Comparison of ENCODE assay signal across 18 cellular contexts in genomic region chr17:80177986-80178590, GRCh38. TPM values are rescaled to one million over a fixed set of nuclear protein-coding genes. Genes with fewer than 3 reads are reported as not detected.
"Had no signal": no experiment of that assay in that cellular context is flagged by ENCODE, and none has a peak within 500 bp of the region (broad histone marks: within the 10 kb centered on the region; RNA-seq: fewer than 3 reads in every experiment).

No MANE protein-coding gene starts in this region.

- H3K36me3 Mint-ChIP-seq: activated CD8-positive, alpha-beta memory T cell treated with anti-CD3 and anti-CD28 coated beads, Interleukin-2, amount 10 ng/mL, durations not matched to agents 7 days and 5 days; activated naive CD8-positive, alpha-beta T cell; immature natural killer cell; memory B cell; natural killer cell; T-cell had no signal

- H3K36me3 ChIP-seq: heart right ventricle, neutrophil, spleen had no signal

- H3K9me3 Mint-ChIP-seq: activated CD4-positive, alpha-beta memory T cell treated with anti-CD3 and anti-CD28 coated beads, Interleukin-2, amount 10 ng/mL, durations not matched to agents 7 days and 5 days; immature natural killer cell; memory B cell; natural killer cell; T-cell had no signal

- DNase-seq: activated CD4-positive, alpha-beta memory T cell treated with anti-CD3 and anti-CD28 coated beads, Interleukin-2, amount 10 ng/mL, durations not matched to agents 7 days and 5 days; activated CD4-positive, alpha-beta T cell treated with anti-CD3 and anti-CD28 coated beads for 48 hours; activated CD4-positive, CD25-positive, alpha-beta regulatory T cell; activated CD8-positive, alpha-beta memory T cell treated with anti-CD3 and anti-CD28 coated beads, Interleukin-2, amount 10 ng/mL, durations not matched to agents 7 days and 5 days; dorsolateral prefrontal cortex; erythroblast; heart right ventricle; immature natural killer cell; natural killer cell; spleen; stimulated activated naive CD4-positive, alpha-beta T cell; T-cell had no signal

- H3K4me3 Mint-ChIP-seq: activated CD4-positive, alpha-beta memory T cell treated with anti-CD3 and anti-CD28 coated beads, Interleukin-2, amount 10 ng/mL, durations not matched to agents 7 days and 5 days; activated CD8-positive, alpha-beta memory T cell treated with anti-CD3 and anti-CD28 coated beads, Interleukin-2, amount 10 ng/mL, durations not matched to agents 7 days and 5 days; activated naive CD8-positive, alpha-beta T cell; immature natural killer cell; memory B cell; natural killer cell; T-cell had no signal

- H3K27ac Mint-ChIP-seq: activated CD4-positive, alpha-beta memory T cell treated with anti-CD3 and anti-CD28 coated beads, Interleukin-2, amount 10 ng/mL, durations not matched to agents 7 days and 5 days; activated CD8-positive, alpha-beta memory T cell treated with anti-CD3 and anti-CD28 coated beads, Interleukin-2, amount 10 ng/mL, durations not matched to agents 7 days and 5 days; activated naive CD8-positive, alpha-beta T cell; immature natural killer cell; memory B cell; natural killer cell; T-cell had no signal

- H3K27me3 Mint-ChIP-seq: activated CD4-positive, alpha-beta memory T cell treated with anti-CD3 and anti-CD28 coated beads, Interleukin-2, amount 10 ng/mL, durations not matched to agents 7 days and 5 days; activated naive CD8-positive, alpha-beta T cell had no signal

- H3K9ac ChIP-seq: parathyroid adenoma had no signal

- H3K4me1 ChIP-seq: parathyroid adenoma, spleen had no signal

- H2AFZ ChIP-seq: parathyroid adenoma had no signal

- FAIRE-seq: frontal cortex had no signal

- ATAC-seq: activated CD8-positive, alpha-beta memory T cell treated with anti-CD3 and anti-CD28 coated beads, Interleukin-2, amount 10 ng/mL, durations not matched to agents 7 days and 5 days; heart right ventricle; natural killer cell; sciatic nerve; T-cell had no signal

- H3K4me1 Mint-ChIP-seq: activated CD4-positive, alpha-beta memory T cell treated with anti-CD3 and anti-CD28 coated beads, Interleukin-2, amount 10 ng/mL, durations not matched to agents 7 days and 5 days; activated CD8-positive, alpha-beta memory T cell treated with anti-CD3 and anti-CD28 coated beads, Interleukin-2, amount 10 ng/mL, durations not matched to agents 7 days and 5 days; immature natural killer cell; memory B cell; natural killer cell; T-cell had no signal

- H3K27me3 ChIP-seq: dorsolateral prefrontal cortex had no signal

- H3K4me3 ChIP-seq: dorsolateral prefrontal cortex, heart right ventricle, spleen had no signal

- H3K79me2 ChIP-seq: parathyroid adenoma had no signal

- H3K9me3 ChIP-seq: heart right ventricle, neutrophil, spleen had no signal

- H3K27ac ChIP-seq: dorsolateral prefrontal cortex, heart right ventricle, neutrophil, parathyroid adenoma, spleen had no signal

RNA-seq across cellular contexts. Expression of gene CARD14, which starts 8.3 kb away (rescaled TPM):
- total RNA-seq: activated CD4-positive, alpha-beta memory T cell treated with anti-CD3 and anti-CD28 coated beads, Interleukin-2, amount 10 ng/mL, durations not matched to agents 7 days and 5 days; activated CD8-positive, alpha-beta memory T cell treated with anti-CD3 and anti-CD28 coated beads, Interleukin-2, amount 10 ng/mL, durations not matched to agents 7 days and 5 days had no signal
- polyA plus RNA-seq: immature natural killer cell had no signal
